ENCODE assay signal across 1 cellular context in the genomic region with DNA sequence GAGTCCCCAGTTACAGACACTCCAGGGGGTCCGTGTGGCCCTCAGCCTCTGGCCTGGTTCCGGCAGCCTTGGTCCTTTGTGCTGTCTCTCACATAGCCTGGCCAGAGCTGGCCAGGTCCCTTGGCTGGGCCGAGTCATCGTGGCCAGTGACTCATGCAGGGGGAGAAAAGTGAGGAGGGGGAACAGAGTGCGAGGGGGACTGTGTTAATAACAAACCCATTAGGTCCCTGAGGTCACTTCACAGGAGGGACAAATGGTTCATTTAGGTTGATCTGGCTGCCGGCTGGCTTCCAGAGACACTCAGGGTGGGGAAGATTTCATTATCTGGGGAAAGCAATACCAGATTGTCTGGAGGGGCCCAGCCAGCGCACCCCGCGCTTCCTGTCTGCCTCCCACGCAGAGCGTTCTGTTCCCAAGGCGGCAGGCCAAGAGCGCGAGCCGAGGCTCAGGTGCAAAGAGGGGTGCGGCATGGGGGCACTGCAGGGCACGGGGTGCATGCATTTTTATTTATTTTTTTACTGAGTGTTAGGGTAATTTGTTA.
TF ChIP-seq lines count a peak whose summit lies in the region.

No MANE protein-coding gene starts in this region.

TF ChIP-seq in K562, 482 proteins besides CTCF, POLR2A, EP300 and RAD21 (continued from another document and continues in another):
- no peak for TF ChIP-seq HEY1 (CRISPR knock-in tag; IDR thresholded peaks at IDR 0.05; ENCODE audit: borderline replicate concordance)
- TF ChIP-seq MEF2A (IDR thresholded peaks at IDR 0.05; ENCODE audit: control insufficient read depth, low read depth, low read length) = no peak
- peak; percentile 79 for TF ChIP-seq ZNF584 (CRISPR knock-in tag; IDR thresholded peaks at IDR 0.05; ENCODE audit: low read depth)
- no peak for TF ChIP-seq DNMT1 (IDR thresholded peaks at IDR 0.05)
- TF ChIP-seq FOSL1 (tag; conservative IDR thresholded peaks at IDR 0.05) = peak; percentile 97
- no peak for TF ChIP-seq FOXJ3 (CRISPR knock-in tag; IDR thresholded peaks at IDR 0.05)
- TF ChIP-seq BRCA1 (IDR thresholded peaks at IDR 0.05) = no peak
- no peak for TF ChIP-seq BRCA1 (CRISPR knock-in tag; IDR thresholded peaks at IDR 0.05)
- TF ChIP-seq ZNF24 (IDR thresholded peaks at IDR 0.05) = 0 out of 2 replicates have a peak, but pooled peaks have one; percentile 37
- TF ChIP-seq SREBF1 (IDR thresholded peaks at IDR 0.05; ENCODE audit: borderline replicate concordance, low read depth, low read length) = no peak
- TF ChIP-seq, protein P1, sequence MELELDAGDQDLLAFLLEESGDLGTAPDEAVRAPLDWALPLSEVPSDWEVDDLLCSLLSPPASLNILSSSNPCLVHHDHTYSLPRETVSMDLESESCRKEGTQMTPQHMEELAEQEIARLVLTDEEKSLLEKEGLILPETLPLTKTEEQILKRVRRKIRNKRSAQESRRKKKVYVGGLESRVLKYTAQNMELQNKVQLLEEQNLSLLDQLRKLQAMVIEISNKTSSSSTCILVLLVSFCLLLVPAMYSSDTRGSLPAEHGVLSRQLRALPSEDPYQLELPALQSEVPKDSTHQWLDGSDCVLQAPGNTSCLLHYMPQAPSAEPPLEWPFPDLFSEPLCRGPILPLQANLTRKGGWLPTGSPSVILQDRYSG (tag; conservative IDR thresholded peaks at IDR 0.05; ENCODE audit: low read depth) = no peak
- no peak for TF ChIP-seq HNRNPH1 (optimal IDR thresholded peaks at IDR 0.05; ENCODE audit: low read depth, low read length)
- TF ChIP-seq, protein P2, sequence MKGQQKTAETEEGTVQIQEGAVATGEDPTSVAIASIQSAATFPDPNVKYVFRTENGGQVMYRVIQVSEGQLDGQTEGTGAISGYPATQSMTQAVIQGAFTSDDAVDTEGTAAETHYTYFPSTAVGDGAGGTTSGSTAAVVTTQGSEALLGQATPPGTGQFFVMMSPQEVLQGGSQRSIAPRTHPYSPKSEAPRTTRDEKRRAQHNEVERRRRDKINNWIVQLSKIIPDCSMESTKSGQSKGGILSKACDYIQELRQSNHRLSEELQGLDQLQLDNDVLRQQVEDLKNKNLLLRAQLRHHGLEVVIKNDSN (CRISPR knock-in tag; IDR thresholded peaks at IDR 0.05) = no peak
- no peak for TF ChIP-seq NFYB (IDR thresholded peaks at IDR 0.05; ENCODE audit: extremely low read depth, insufficient read length)
- no peak for TF ChIP-seq ZC3H4 (CRISPR knock-in tag; IDR thresholded peaks at IDR 0.05; ENCODE audit: borderline replicate concordance)
- peak; percentile 31 for TF ChIP-seq MEIS2 (IDR thresholded peaks at IDR 0.05; ENCODE audit: partially characterized antibody)
- TF ChIP-seq ILK (tag; IDR thresholded peaks at IDR 0.05; ENCODE audit: borderline replicate concordance, low read depth) = no peak
- TF ChIP-seq, protein P3, sequence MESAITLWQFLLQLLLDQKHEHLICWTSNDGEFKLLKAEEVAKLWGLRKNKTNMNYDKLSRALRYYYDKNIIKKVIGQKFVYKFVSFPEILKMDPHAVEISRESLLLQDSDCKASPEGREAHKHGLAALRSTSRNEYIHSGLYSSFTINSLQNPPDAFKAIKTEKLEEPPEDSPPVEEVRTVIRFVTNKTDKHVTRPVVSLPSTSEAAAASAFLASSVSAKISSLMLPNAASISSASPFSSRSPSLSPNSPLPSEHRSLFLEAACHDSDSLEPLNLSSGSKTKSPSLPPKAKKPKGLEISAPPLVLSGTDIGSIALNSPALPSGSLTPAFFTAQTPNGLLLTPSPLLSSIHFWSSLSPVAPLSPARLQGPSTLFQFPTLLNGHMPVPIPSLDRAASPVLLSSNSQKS (CRISPR knock-in tag; IDR thresholded peaks at IDR 0.05) = no peak
- no peak for TF ChIP-seq BRF1 (IDR thresholded peaks at IDR 0.05; ENCODE audit: borderline replicate concordance, extremely low read depth, insufficient read length)
- no peak for TF ChIP-seq PURB (CRISPR knock-in tag; IDR thresholded peaks at IDR 0.05; ENCODE audit: low read depth)
- TF ChIP-seq HNRNPUL1 (IDR thresholded peaks at IDR 0.05; ENCODE audit: low read length) = no peak
- no peak for TF ChIP-seq NFIX (CRISPR knock-in tag; IDR thresholded peaks at IDR 0.05; ENCODE audit: low read depth)
- no peak for TF ChIP-seq RBM39 (optimal IDR thresholded peaks at IDR 0.05; ENCODE audit: low read depth, low read length)
- TF ChIP-seq ZNF444 (CRISPR knock-in tag; IDR thresholded peaks at IDR 0.05) = peak; percentile 58; the same call in 1 of the 2 replicates
- no peak for TF ChIP-seq SP2 (IDR thresholded peaks at IDR 0.05; ENCODE audit: extremely low read depth, low read depth, low read length, poor library complexity, severe bottlenecking)
- no peak for TF ChIP-seq ZNF134 (CRISPR knock-in tag; conservative IDR thresholded peaks at IDR 0.05)
- peak; percentile 87 for TF ChIP-seq FOXM1 (IDR thresholded peaks at IDR 0.05; ENCODE audit: low read depth)
- 0 out of 2 replicates have a peak, but pooled peaks have one; percentile 51 for TF ChIP-seq FOXM1 (CRISPR knock-in tag; IDR thresholded peaks at IDR 0.05; ENCODE audit: low read depth)
- TF ChIP-seq, protein P4, sequence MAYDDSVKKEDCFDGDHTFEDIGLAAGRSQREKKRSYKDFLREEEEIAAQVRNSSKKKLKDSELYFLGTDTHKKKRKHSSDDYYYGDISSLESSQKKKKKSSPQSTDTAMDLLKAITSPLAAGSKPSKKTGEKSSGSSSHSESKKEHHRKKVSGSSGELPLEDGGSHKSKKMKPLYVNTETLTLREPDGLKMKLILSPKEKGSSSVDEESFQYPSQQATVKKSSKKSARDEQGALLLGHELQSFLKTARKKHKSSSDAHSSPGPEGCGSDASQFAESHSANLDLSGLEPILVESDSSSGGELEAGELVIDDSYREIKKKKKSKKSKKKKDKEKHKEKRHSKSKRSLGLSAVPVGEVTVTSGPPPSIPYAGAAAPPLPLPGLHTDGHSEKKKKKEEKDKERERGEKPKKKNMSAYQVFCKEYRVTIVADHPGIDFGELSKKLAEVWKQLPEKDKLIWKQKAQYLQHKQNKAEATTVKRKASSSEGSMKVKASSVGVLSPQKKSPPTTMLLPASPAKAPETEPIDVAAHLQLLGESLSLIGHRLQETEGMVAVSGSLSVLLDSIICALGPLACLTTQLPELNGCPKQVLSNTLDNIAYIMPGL (CRISPR knock-in tag; IDR thresholded peaks at IDR 0.05) = no peak
- TF ChIP-seq KDM1A (IDR thresholded peaks at IDR 0.05) = peak; percentile 98 to 99
- TF ChIP-seq, protein P5, sequence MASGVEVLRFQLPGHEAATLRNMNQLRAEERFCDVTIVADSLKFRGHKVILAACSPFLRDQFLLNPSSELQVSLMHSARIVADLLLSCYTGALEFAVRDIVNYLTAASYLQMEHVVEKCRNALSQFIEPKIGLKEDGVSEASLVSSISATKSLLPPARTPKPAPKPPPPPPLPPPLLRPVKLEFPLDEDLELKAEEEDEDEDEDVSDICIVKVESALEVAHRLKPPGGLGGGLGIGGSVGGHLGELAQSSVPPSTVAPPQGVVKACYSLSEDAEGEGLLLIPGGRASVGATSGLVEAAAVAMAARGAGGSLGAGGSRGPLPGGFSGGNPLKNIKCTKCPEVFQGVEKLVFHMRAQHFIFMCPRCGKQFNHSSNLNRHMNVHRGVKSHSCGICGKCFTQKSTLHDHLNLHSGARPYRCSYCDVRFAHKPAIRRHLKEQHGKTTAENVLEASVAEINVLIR (CRISPR knock-in tag; IDR thresholded peaks at IDR 0.05) = no peak
- TF ChIP-seq HMG20A (CRISPR knock-in tag; conservative IDR thresholded peaks at IDR 0.05) = no peak
- TF ChIP-seq ZNF696 (CRISPR knock-in tag; conservative IDR thresholded peaks at IDR 0.05) = no peak
- TF ChIP-seq ZFPM2 (CRISPR knock-in tag; IDR thresholded peaks at IDR 0.05) = no peak
- TF ChIP-seq ZNF551 (CRISPR knock-in tag; IDR thresholded peaks at IDR 0.05) = no peak
- TF ChIP-seq ZNF766 (CRISPR knock-in tag; conservative IDR thresholded peaks at IDR 0.05) = 0 out of 2 replicates have a peak, but pooled peaks have one; percentile 37
- TF ChIP-seq TAF7 (tag; IDR thresholded peaks at IDR 0.05) = no peak
- TF ChIP-seq CBFA2T2 (conservative IDR thresholded peaks at IDR 0.05) = peak; percentile 98
- TF ChIP-seq TAF1 (IDR thresholded peaks at IDR 0.05; ENCODE audit: control insufficient read depth, extremely low read depth, insufficient read depth, low read length, severe bottlenecking) = peak; percentile 16
- TF ChIP-seq STAG1 (CRISPR knock-in tag; IDR thresholded peaks at IDR 0.05; ENCODE audit: borderline replicate concordance) = no peak
- TF ChIP-seq LCOR (CRISPR knock-in tag; IDR thresholded peaks at IDR 0.05) = no peak
- TF ChIP-seq, protein P6, sequence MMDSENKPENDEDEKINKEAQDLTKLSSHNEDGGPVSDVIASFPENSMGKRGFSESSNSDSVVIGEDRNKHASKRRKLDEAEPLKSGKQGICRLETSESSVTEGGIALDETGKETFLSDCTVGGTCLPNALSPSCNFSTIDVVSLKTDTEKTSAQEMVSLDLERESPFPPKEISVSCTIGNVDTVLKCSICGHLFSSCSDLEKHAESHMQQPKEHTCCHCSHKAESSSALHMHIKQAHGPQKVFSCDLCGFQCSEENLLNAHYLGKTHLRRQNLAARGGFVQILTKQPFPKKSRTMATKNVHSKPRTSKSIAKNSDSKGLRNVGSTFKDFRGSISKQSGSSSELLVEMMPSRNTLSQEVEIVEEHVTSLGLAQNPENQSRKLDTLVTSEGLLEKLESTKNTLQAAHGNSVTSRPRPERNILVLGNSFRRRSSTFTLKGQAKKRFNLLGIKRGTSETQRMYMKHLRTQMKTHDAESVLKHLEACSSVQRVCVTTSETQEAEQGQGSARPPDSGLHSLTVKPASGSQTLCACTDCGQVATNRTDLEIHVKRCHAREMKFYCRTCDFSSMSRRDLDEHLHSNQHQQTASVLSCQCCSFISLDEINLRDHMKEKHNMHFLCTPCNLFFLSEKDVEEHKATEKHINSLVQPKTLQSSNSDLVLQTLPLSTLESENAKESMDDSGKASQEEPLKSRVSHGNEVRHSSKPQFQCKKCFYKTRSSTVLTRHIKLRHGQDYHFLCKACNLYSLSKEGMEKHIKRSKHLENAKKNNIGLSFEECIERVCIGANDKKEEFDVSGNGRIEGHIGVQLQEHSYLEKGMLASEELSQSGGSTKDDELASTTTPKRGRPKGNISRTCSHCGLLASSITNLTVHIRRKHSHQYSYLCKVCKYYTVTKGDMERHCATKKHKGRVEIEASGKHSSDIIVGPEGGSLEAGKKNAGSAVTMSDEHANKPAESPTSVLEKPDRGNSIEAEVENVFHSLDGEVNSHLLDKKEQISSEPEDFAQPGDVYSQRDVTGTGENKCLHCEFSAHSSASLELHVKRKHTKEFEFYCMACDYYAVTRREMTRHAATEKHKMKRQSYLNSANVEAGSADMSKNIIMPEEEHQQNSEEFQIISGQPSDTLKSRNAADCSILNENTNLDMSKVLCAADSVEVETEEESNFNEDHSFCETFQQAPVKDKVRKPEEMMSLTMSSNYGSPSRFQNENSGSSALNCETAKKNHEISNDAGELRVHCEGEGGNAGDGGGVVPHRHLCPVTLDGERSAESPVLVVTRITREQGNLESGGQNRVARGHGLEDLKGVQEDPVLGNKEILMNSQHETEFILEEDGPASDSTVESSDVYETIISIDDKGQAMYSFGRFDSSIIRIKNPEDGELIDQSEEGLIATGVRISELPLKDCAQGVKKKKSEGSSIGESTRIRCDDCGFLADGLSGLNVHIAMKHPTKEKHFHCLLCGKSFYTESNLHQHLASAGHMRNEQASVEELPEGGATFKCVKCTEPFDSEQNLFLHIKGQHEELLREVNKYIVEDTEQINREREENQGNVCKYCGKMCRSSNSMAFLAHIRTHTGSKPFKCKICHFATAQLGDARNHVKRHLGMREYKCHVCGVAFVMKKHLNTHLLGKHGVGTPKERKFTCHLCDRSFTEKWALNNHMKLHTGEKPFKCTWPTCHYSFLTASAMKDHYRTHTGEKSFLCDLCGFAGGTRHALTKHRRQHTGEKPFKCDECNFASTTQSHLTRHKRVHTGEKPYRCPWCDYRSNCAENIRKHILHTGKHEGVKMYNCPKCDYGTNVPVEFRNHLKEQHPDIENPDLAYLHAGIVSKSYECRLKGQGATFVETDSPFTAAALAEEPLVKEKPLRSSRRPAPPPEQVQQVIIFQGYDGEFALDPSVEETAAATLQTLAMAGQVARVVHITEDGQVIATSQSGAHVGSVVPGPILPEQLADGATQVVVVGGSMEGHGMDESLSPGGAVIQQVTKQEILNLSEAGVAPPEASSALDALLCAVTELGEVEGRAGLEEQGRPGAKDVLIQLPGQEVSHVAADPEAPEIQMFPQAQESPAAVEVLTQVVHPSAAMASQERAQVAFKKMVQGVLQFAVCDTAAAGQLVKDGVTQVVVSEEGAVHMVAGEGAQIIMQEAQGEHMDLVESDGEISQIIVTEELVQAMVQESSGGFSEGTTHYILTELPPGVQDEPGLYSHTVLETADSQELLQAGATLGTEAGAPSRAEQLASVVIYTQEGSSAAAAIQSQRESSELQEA (IDR thresholded peaks at IDR 0.05; ENCODE audit: low read depth) = no peak
- TF ChIP-seq, protein P7, sequence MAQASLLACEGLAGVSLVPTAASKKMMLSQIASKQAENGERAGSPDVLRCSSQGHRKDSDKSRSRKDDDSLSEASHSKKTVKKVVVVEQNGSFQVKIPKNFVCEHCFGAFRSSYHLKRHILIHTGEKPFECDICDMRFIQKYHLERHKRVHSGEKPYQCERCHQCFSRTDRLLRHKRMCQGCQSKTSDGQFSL (CRISPR knock-in tag; IDR thresholded peaks at IDR 0.05) = no peak
- TF ChIP-seq, protein P7 (tag; IDR thresholded peaks at IDR 0.05) = no peak
- TF ChIP-seq, protein P8, sequence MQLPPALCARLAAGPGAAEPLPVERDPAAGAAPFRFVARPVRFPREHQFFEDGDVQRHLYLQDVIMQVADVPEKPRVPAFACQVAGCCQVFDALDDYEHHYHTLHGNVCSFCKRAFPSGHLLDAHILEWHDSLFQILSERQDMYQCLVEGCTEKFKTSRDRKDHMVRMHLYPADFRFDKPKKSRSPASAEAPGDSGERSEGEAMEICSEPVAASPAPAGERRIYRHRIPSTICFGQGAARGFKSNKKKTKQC (CRISPR knock-in tag; IDR thresholded peaks at IDR 0.05) = no peak; the same call in 1 of the 2 replicates
- TF ChIP-seq ARID1B (IDR thresholded peaks at IDR 0.05) = peak; percentile 97
- no peak for TF ChIP-seq ZC3H8 (IDR thresholded peaks at IDR 0.05)
- peak; percentile 35; the same call in 1 of the 2 replicates for TF ChIP-seq MAFG (tag; conservative IDR thresholded peaks at IDR 0.05)
- TF ChIP-seq HDAC6 (IDR thresholded peaks at IDR 0.05; ENCODE audit: low read depth, low read length) = no peak
- TF ChIP-seq ZNF79 (CRISPR knock-in tag; IDR thresholded peaks at IDR 0.05; ENCODE audit: low read depth) = no peak
- no peak for TF ChIP-seq MXI1 (IDR thresholded peaks at IDR 0.05; ENCODE audit: low read depth, low read length)
- no peak for TF ChIP-seq MAFF (IDR thresholded peaks at IDR 0.05; ENCODE audit: low read length)
- TF ChIP-seq NUFIP1 (IDR thresholded peaks at IDR 0.05; ENCODE audit: partially characterized antibody) = no peak
- TF ChIP-seq, protein P9, sequence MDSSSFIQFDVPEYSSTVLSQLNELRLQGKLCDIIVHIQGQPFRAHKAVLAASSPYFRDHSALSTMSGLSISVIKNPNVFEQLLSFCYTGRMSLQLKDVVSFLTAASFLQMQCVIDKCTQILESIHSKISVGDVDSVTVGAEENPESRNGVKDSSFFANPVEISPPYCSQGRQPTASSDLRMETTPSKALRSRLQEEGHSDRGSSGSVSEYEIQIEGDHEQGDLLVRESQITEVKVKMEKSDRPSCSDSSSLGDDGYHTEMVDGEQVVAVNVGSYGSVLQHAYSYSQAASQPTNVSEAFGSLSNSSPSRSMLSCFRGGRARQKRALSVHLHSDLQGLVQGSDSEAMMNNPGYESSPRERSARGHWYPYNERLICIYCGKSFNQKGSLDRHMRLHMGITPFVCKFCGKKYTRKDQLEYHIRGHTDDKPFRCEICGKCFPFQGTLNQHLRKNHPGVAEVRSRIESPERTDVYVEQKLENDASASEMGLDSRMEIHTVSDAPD (CRISPR knock-in tag; IDR thresholded peaks at IDR 0.05) = no peak
